13 cellular contexts compared by ENCODE assay signal in genomic region chr7:150586778-150587152, GRCh38. TPM values are rescaled to one million over a fixed set of nuclear protein-coding genes. Genes with fewer than 3 reads are reported as not detected.
DNase-seq lines count a peak whose midpoint lies in the region; ATAC-seq lines count a peak whose summit lies in the region.
"Had no signal": no experiment of that assay in that cellular context is flagged by ENCODE, and none has a peak within 500 bp of the region (broad histone marks: within the 10 kb centered on the region; RNA-seq: fewer than 3 reads in every experiment).

No MANE protein-coding gene starts in this region.

- no peaks in the 10 kb centered on the region for H3K27me3 ChIP-seq in skeletal muscle tissue (ENCODE audit: control insufficient read depth in 3 of 3, insufficient read depth in 3 of 3, low read length in 3 of 3)

- no peaks in the 10 kb centered on the region for H3K27me3 Mint-ChIP-seq in activated CD8-positive, alpha-beta T cell treated with anti-CD3 and anti-CD28 coated beads, Interleukin-2, amount 10 ng/mL, durations not matched to agents 7 days and 5 days (ENCODE audit: low read depth)

- peak; percentile 6 for DNase-seq in KG1 (lab: John Stamatoyannopoulos, UW)
- DNase-seq in activated CD8-positive, alpha-beta T cell treated with anti-CD3 and anti-CD28 coated beads, Interleukin-2, amount 10 ng/mL, durations not matched to agents 7 days and 5 days = no peak
- no peak for DNase-seq in left ventricle myocardium superior
- DNase-seq in AG20443 (ENCODE audit: low spot score) = no peak
- DNase-seq in GDM1 (lab: John Stamatoyannopoulos, UW) = no peak
- no peak for DNase-seq in epidermal melanocyte (ENCODE audit: insufficient read length, low spot score)
- DNase-seq in NK-92 (lab: John Stamatoyannopoulos, UW; ENCODE audit: unreplicated experiment) = no peak
- DNase-seq: anterior cingulate cortex, GOT3, NCI-H1092 treated with DMSO at 0.1 percent for 48 hours had no signal

- intact Hi-C loops in left ventricle myocardium superior (cut with micrococcal nuclease) = no loop called here

- H3K4me3 Mint-ChIP-seq in activated CD8-positive, alpha-beta T cell treated with anti-CD3 and anti-CD28 coated beads, Interleukin-2, amount 10 ng/mL, durations not matched to agents 7 days and 5 days = no peak overlapping the region
- H3K4me3 Mint-ChIP-seq: memory B cell had no signal

- peaks cover 0 to 13% (median 4%) of the 10 kb centered on the region in 3 donors for H3K4me1 ChIP-seq in skeletal muscle tissue (ENCODE audit: control insufficient read depth in 3 of 3, insufficient read depth in 3 of 3, low read length in 3 of 3)

- POLR2A ChIA-PET in activated CD8-positive, alpha-beta T cell treated with anti-CD3 and anti-CD28 coated beads, Interleukin-2, amount 10 ng/mL, durations not matched to agents 7 days and 5 days (lab: Charles Lee) = interaction anchor here (1.1 to 1.4 kb wide), 3 partner anchors 59 to 129 kb away, joined by 3 to 4 read pairs (median 4); partner anchors contain the start of genes GIMAP1 and GIMAP7

- H3K36me3 ChIP-seq in skeletal muscle tissue (ENCODE audit: control insufficient read depth in 3 of 3, insufficient read depth in 3 of 3, low read length in 3 of 3) = no peaks in the 10 kb centered on the region

- H3K9me3 Mint-ChIP-seq in activated CD8-positive, alpha-beta T cell treated with anti-CD3 and anti-CD28 coated beads, Interleukin-2, amount 10 ng/mL, durations not matched to agents 7 days and 5 days (ENCODE audit: insufficient read depth) = peaks cover 22% of the 10 kb centered on the region

- peak overlapping the region; percentile 69 for H3K27ac Mint-ChIP-seq in activated CD8-positive, alpha-beta T cell treated with anti-CD3 and anti-CD28 coated beads, Interleukin-2, amount 10 ng/mL, durations not matched to agents 7 days and 5 days
- H3K27ac Mint-ChIP-seq: memory B cell had no signal

- peak overlapping the region; percentile 60 for H3K27ac ChIP-seq in skeletal muscle tissue (ENCODE audit: low read depth, low read length)

- CTCF ChIA-PET in activated CD8-positive, alpha-beta T cell treated with anti-CD3 and anti-CD28 coated beads, Interleukin-2, amount 10 ng/mL, durations not matched to agents 7 days and 5 days (lab: Charles Lee) = interaction anchor here (0.9 to 1.7 kb wide), 3 partner anchors 18 to 138 kb away, joined by 3 to 7 read pairs (median 4); partner anchors contain the start of gene GIMAP2

- ATAC-seq in activated CD8-positive, alpha-beta T cell treated with anti-CD3 and anti-CD28 coated beads, Interleukin-2, amount 10 ng/mL, durations not matched to agents 7 days and 5 days = peak; percentile 53
- ATAC-seq in left ventricle myocardium superior = peak; percentile 88

- no peak overlapping the region for H3K4me3 ChIP-seq in skeletal muscle tissue (ENCODE audit: low read length in 3 of 3)
- H3K4me3 ChIP-seq: smooth muscle cell had no signal

- peaks cover 35% of the 10 kb centered on the region for H3K4me1 Mint-ChIP-seq in activated CD8-positive, alpha-beta T cell treated with anti-CD3 and anti-CD28 coated beads, Interleukin-2, amount 10 ng/mL, durations not matched to agents 7 days and 5 days (ENCODE audit: low read depth)

- H3K9ac ChIP-seq in skeletal muscle tissue (ENCODE audit: low read depth in 1 of 3, low read length in 3 of 3) = peak overlapping the region in 1 of 3 donors; percentile 12

- H3K9me3 ChIP-seq in skeletal muscle tissue (ENCODE audit: control insufficient read depth in 3 of 3, low read length in 3 of 3) = no peaks in the 10 kb centered on the region

- peaks cover 50% of the 10 kb centered on the region for H3K36me3 Mint-ChIP-seq in activated CD8-positive, alpha-beta T cell treated with anti-CD3 and anti-CD28 coated beads, Interleukin-2, amount 10 ng/mL, durations not matched to agents 7 days and 5 days (ENCODE audit: low read depth)

RNA-seq across cellular contexts. Expression of gene GIMAP4, which starts 19.6 kb away (rescaled TPM):
- 100 to 1,000 TPM; 174 to 186 TPM for total RNA-seq in activated CD8-positive, alpha-beta T cell treated with anti-CD3 and anti-CD28 coated beads, Interleukin-2, amount 10 ng/mL, durations not matched to agents 7 days and 5 days
- total RNA-seq in left ventricle myocardium superior (40.2 TPM), skeletal muscle tissue (25.6 TPM)
- total RNA-seq: smooth muscle cell had no signal

RNA-seq across cellular contexts. Expression of gene GIMAP6, which starts 45.4 kb away (rescaled TPM):
- 10 to 100 TPM; 88.9 to 93.3 TPM for total RNA-seq in activated CD8-positive, alpha-beta T cell treated with anti-CD3 and anti-CD28 coated beads, Interleukin-2, amount 10 ng/mL, durations not matched to agents 7 days and 5 days
- total RNA-seq in left ventricle myocardium superior = 31.5 TPM
- total RNA-seq in skeletal muscle tissue = 15.7 TPM
- total RNA-seq: smooth muscle cell had no signal
